2 cellular contexts compared by ENCODE assay signal in the genomic region with DNA sequence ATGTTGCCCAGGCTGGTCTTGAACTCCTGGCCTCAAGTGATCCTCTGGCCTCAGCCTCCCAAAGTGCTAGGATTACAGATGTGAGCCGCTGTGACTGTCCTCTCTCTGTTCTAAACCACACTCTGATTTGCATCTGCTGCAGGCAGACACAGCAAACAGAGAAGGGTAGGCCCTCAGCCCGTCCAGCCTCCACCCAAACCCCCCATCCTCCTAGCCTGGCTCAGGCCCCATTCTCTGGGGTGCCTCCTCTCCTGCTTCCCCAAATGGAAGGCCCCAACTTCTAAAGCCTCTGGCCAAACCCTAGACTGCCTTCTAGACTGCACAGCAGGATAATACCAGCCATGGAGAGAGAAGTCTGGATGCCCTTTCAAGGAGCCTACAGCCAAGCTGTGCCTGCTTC.
TF ChIP-seq lines count a peak whose summit lies in the region.

No MANE protein-coding gene starts in this region.

TF ChIP-seq in HepG2, 621 proteins besides CTCF, POLR2A, EP300 and RAD21:
- TF ChIP-seq, protein P1, sequence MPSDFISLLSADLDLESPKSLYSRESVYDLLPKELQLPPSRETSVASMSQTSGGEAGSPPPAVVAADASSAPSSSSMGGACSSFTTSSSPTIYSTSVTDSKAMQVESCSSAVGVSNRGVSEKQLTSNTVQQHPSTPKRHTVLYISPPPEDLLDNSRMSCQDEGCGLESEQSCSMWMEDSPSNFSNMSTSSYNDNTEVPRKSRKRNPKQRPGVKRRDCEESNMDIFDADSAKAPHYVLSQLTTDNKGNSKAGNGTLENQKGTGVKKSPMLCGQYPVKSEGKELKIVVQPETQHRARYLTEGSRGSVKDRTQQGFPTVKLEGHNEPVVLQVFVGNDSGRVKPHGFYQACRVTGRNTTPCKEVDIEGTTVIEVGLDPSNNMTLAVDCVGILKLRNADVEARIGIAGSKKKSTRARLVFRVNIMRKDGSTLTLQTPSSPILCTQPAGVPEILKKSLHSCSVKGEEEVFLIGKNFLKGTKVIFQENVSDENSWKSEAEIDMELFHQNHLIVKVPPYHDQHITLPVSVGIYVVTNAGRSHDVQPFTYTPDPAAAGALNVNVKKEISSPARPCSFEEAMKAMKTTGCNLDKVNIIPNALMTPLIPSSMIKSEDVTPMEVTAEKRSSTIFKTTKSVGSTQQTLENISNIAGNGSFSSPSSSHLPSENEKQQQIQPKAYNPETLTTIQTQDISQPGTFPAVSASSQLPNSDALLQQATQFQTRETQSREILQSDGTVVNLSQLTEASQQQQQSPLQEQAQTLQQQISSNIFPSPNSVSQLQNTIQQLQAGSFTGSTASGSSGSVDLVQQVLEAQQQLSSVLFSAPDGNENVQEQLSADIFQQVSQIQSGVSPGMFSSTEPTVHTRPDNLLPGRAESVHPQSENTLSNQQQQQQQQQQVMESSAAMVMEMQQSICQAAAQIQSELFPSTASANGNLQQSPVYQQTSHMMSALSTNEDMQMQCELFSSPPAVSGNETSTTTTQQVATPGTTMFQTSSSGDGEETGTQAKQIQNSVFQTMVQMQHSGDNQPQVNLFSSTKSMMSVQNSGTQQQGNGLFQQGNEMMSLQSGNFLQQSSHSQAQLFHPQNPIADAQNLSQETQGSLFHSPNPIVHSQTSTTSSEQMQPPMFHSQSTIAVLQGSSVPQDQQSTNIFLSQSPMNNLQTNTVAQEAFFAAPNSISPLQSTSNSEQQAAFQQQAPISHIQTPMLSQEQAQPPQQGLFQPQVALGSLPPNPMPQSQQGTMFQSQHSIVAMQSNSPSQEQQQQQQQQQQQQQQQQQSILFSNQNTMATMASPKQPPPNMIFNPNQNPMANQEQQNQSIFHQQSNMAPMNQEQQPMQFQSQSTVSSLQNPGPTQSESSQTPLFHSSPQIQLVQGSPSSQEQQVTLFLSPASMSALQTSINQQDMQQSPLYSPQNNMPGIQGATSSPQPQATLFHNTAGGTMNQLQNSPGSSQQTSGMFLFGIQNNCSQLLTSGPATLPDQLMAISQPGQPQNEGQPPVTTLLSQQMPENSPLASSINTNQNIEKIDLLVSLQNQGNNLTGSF (CRISPR knock-in tag; IDR thresholded peaks at IDR 0.05): no peak
- TF ChIP-seq TAF1 (CRISPR knock-in tag; IDR thresholded peaks at IDR 0.05): no peak
- TF ChIP-seq, protein P2, sequence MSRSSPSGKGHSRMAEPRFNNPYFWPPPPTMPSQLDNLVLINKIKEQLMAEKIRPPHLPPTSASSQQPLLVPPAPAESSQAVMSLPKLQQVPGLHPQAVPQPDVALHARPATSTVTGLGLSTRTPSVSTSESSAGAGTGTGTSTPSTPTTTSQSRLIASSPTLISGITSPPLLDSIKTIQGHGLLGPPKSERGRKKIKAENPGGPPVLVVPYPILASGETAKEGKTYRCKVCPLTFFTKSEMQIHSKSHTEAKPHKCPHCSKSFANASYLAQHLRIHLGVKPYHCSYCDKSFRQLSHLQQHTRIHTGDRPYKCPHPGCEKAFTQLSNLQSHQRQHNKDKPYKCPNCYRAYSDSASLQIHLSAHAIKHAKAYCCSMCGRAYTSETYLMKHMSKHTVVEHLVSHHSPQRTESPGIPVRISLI (CRISPR knock-in tag; IDR thresholded peaks at IDR 0.05; ENCODE audit: borderline replicate concordance): no peak
- TF ChIP-seq, protein P3, sequence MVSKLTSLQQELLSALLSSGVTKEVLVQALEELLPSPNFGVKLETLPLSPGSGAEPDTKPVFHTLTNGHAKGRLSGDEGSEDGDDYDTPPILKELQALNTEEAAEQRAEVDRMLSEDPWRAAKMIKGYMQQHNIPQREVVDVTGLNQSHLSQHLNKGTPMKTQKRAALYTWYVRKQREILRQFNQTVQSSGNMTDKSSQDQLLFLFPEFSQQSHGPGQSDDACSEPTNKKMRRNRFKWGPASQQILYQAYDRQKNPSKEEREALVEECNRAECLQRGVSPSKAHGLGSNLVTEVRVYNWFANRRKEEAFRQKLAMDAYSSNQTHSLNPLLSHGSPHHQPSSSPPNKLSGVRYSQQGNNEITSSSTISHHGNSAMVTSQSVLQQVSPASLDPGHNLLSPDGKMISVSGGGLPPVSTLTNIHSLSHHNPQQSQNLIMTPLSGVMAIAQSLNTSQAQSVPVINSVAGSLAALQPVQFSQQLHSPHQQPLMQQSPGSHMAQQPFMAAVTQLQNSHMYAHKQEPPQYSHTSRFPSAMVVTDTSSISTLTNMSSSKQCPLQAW (CRISPR knock-in tag; IDR thresholded peaks at IDR 0.05): no peak

TF ChIP-seq in WTC11, 78 proteins besides CTCF, POLR2A, EP300 and RAD21:
- no peak for TF ChIP-seq CREM (CRISPR knock-in tag; IDR thresholded peaks at IDR 0.05)
- TF ChIP-seq, protein P4, sequence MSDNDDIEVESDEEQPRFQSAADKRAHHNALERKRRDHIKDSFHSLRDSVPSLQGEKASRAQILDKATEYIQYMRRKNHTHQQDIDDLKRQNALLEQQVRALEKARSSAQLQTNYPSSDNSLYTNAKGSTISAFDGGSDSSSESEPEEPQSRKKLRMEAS (CRISPR knock-in tag; IDR thresholded peaks at IDR 0.05): no peak
- TF ChIP-seq, protein P5, sequence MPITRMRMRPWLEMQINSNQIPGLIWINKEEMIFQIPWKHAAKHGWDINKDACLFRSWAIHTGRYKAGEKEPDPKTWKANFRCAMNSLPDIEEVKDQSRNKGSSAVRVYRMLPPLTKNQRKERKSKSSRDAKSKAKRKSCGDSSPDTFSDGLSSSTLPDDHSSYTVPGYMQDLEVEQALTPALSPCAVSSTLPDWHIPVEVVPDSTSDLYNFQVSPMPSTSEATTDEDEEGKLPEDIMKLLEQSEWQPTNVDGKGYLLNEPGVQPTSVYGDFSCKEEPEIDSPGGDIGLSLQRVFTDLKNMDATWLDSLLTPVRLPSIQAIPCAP (CRISPR knock-in tag; IDR thresholded peaks at IDR 0.05): no peak
- TF ChIP-seq, protein P6, sequence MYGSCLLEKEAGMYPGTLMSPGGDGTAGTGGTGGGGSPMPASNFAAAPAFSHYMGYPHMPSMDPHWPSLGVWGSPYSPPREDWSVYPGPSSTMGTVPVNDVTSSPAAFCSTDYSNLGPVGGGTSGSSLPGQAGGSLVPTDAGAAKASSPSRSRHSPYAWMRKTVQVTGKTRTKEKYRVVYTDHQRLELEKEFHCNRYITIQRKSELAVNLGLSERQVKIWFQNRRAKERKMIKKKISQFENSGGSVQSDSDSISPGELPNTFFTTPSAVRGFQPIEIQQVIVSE (CRISPR knock-in tag; IDR thresholded peaks at IDR 0.05; ENCODE audit: borderline replicate concordance): no peak
- no peak for TF ChIP-seq HMGA2 (CRISPR knock-in tag; IDR thresholded peaks at IDR 0.05)
- TF ChIP-seq, protein P7, sequence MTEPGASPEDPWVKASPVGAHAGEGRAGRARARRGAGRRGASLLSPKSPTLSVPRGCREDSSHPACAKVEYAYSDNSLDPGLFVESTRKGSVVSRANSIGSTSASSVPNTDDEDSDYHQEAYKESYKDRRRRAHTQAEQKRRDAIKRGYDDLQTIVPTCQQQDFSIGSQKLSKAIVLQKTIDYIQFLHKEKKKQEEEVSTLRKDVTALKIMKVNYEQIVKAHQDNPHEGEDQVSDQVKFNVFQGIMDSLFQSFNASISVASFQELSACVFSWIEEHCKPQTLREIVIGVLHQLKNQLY (CRISPR knock-in tag; IDR thresholded peaks at IDR 0.05): no peak
- TF ChIP-seq, protein P8, sequence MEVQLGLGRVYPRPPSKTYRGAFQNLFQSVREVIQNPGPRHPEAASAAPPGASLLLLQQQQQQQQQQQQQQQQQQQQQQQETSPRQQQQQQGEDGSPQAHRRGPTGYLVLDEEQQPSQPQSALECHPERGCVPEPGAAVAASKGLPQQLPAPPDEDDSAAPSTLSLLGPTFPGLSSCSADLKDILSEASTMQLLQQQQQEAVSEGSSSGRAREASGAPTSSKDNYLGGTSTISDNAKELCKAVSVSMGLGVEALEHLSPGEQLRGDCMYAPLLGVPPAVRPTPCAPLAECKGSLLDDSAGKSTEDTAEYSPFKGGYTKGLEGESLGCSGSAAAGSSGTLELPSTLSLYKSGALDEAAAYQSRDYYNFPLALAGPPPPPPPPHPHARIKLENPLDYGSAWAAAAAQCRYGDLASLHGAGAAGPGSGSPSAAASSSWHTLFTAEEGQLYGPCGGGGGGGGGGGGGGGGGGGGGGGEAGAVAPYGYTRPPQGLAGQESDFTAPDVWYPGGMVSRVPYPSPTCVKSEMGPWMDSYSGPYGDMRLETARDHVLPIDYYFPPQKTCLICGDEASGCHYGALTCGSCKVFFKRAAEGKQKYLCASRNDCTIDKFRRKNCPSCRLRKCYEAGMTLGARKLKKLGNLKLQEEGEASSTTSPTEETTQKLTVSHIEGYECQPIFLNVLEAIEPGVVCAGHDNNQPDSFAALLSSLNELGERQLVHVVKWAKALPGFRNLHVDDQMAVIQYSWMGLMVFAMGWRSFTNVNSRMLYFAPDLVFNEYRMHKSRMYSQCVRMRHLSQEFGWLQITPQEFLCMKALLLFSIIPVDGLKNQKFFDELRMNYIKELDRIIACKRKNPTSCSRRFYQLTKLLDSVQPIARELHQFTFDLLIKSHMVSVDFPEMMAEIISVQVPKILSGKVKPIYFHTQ (CRISPR knock-in tag; IDR thresholded peaks at IDR 0.05): no peak
- TF ChIP-seq, protein P9, sequence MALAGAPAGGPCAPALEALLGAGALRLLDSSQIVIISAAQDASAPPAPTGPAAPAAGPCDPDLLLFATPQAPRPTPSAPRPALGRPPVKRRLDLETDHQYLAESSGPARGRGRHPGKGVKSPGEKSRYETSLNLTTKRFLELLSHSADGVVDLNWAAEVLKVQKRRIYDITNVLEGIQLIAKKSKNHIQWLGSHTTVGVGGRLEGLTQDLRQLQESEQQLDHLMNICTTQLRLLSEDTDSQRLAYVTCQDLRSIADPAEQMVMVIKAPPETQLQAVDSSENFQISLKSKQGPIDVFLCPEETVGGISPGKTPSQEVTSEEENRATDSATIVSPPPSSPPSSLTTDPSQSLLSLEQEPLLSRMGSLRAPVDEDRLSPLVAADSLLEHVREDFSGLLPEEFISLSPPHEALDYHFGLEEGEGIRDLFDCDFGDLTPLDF (CRISPR knock-in tag; IDR thresholded peaks at IDR 0.05): no peak
- TF ChIP-seq KAT7 (CRISPR knock-in tag; IDR thresholded peaks at IDR 0.05; ENCODE audit: borderline replicate concordance): no peak
- TF ChIP-seq, protein P10, sequence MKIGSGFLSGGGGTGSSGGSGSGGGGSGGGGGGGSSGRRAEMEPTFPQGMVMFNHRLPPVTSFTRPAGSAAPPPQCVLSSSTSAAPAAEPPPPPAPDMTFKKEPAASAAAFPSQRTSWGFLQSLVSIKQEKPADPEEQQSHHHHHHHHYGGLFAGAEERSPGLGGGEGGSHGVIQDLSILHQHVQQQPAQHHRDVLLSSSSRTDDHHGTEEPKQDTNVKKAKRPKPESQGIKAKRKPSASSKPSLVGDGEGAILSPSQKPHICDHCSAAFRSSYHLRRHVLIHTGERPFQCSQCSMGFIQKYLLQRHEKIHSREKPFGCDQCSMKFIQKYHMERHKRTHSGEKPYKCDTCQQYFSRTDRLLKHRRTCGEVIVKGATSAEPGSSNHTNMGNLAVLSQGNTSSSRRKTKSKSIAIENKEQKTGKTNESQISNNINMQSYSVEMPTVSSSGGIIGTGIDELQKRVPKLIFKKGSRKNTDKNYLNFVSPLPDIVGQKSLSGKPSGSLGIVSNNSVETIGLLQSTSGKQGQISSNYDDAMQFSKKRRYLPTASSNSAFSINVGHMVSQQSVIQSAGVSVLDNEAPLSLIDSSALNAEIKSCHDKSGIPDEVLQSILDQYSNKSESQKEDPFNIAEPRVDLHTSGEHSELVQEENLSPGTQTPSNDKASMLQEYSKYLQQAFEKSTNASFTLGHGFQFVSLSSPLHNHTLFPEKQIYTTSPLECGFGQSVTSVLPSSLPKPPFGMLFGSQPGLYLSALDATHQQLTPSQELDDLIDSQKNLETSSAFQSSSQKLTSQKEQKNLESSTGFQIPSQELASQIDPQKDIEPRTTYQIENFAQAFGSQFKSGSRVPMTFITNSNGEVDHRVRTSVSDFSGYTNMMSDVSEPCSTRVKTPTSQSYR (CRISPR knock-in tag; IDR thresholded peaks at IDR 0.05): no peak
